ENCODE assay signal across 1 cellular context in the genomic region with DNA sequence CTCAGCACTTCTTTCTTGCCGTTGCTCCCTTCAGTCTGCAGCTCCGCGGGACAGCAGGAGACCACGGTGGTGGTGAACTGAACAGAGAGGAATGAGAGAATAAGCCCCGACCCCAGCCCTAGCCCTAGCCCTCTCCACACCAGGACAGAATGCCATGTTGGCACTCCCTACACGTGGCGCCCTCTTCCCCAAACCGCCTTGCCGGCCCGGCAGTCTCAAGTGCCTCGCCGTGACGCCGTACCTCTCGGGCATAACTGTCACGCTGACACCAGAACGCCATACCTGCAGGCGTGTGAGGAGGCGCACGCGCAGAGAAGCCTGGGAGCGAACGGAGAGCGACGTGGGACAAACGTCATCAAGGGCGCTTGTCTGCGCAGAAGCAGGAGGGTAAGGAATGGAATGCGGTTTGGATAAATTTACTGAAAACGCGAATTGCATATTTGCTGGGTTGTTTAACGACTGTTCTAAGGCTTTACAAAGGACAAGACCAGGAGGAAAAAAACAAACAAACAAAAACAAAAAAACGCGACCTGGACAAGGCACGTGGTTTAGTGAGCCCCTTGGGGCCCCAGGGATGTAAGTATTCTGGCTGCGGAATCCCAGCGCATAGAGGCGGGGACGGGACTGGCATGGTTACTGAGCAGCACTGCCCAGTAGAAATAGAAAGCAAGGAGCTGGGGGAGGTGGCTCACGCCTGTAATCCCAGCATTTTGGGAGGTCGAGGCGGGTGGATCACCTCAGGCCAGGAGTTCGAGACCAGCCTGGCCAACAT.
TF ChIP-seq lines count a peak whose summit lies in the region.

A gene with protein sequence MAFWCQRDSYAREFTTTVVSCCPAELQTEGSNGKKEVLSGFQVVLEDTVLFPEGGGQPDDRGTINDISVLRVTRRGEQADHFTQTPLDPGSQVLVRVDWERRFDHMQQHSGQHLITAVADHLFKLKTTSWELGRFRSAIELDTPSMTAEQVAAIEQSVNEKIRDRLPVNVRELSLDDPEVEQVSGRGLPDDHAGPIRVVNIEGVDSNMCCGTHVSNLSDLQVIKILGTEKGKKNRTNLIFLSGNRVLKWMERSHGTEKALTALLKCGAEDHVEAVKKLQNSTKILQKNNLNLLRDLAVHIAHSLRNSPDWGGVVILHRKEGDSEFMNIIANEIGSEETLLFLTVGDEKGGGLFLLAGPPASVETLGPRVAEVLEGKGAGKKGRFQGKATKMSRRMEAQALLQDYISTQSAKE (minus strand): TSS at position 294 of the 772 bp plus-strand sequence. CDS start 14 bp downstream, at position 280.

TF ChIP-seq in HepG2, 621 proteins besides CTCF, POLR2A, EP300 and RAD21 (continued from another document and continues in another):
- TF ChIP-seq, protein P1, sequence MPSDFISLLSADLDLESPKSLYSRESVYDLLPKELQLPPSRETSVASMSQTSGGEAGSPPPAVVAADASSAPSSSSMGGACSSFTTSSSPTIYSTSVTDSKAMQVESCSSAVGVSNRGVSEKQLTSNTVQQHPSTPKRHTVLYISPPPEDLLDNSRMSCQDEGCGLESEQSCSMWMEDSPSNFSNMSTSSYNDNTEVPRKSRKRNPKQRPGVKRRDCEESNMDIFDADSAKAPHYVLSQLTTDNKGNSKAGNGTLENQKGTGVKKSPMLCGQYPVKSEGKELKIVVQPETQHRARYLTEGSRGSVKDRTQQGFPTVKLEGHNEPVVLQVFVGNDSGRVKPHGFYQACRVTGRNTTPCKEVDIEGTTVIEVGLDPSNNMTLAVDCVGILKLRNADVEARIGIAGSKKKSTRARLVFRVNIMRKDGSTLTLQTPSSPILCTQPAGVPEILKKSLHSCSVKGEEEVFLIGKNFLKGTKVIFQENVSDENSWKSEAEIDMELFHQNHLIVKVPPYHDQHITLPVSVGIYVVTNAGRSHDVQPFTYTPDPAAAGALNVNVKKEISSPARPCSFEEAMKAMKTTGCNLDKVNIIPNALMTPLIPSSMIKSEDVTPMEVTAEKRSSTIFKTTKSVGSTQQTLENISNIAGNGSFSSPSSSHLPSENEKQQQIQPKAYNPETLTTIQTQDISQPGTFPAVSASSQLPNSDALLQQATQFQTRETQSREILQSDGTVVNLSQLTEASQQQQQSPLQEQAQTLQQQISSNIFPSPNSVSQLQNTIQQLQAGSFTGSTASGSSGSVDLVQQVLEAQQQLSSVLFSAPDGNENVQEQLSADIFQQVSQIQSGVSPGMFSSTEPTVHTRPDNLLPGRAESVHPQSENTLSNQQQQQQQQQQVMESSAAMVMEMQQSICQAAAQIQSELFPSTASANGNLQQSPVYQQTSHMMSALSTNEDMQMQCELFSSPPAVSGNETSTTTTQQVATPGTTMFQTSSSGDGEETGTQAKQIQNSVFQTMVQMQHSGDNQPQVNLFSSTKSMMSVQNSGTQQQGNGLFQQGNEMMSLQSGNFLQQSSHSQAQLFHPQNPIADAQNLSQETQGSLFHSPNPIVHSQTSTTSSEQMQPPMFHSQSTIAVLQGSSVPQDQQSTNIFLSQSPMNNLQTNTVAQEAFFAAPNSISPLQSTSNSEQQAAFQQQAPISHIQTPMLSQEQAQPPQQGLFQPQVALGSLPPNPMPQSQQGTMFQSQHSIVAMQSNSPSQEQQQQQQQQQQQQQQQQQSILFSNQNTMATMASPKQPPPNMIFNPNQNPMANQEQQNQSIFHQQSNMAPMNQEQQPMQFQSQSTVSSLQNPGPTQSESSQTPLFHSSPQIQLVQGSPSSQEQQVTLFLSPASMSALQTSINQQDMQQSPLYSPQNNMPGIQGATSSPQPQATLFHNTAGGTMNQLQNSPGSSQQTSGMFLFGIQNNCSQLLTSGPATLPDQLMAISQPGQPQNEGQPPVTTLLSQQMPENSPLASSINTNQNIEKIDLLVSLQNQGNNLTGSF (CRISPR knock-in tag; IDR thresholded peaks at IDR 0.05): no peak
- no peak for TF ChIP-seq ZMYM4 (CRISPR knock-in tag; IDR thresholded peaks at IDR 0.05)
- no peak for TF ChIP-seq UBTF (CRISPR knock-in tag; IDR thresholded peaks at IDR 0.05)
- TF ChIP-seq ZNF30 (CRISPR knock-in tag; IDR thresholded peaks at IDR 0.05): no peak
- TF ChIP-seq, protein P2, sequence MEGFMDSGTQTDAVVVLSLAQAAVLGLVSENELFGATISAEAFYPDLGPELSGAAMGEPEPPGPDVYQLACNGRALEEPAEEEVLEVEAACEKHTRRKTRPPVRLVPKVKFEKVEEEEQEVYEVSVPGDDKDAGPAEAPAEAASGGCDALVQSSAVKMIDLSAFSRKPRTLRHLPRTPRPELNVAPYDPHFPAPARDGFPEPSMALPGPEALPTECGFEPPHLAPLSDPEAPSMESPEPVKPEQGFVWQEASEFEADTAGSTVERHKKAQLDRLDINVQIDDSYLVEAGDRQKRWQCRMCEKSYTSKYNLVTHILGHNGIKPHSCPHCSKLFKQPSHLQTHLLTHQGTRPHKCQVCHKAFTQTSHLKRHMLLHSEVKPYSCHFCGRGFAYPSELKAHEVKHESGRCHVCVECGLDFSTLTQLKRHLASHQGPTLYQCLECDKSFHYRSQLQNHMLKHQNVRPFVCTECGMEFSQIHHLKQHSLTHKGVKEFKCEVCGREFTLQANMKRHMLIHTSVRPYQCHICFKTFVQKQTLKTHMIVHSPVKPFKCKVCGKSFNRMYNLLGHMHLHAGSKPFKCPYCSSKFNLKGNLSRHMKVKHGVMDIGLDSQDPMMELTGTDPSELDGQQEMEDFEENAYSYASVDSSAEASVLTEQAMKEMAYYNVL (CRISPR knock-in tag; IDR thresholded peaks at IDR 0.05; ENCODE audit: borderline replicate concordance): no peak
- TF ChIP-seq MXD4 (CRISPR knock-in tag; IDR thresholded peaks at IDR 0.05): peak; percentile 46; the same call in 1 of the 2 replicates
- 0 out of 2 replicates have a peak, but pooled peaks have one; percentile 28 for TF ChIP-seq RXRA (CRISPR knock-in tag; IDR thresholded peaks at IDR 0.05)
- 0 out of 2 replicates have a peak, but pooled peaks have one; percentile 40 for TF ChIP-seq ZNF251 (CRISPR knock-in tag; IDR thresholded peaks at IDR 0.05)
- no peak for TF ChIP-seq GABPA (IDR thresholded peaks at IDR 0.05; ENCODE audit: low read depth, low read length)
- TF ChIP-seq GABPA (CRISPR knock-in tag; IDR thresholded peaks at IDR 0.05; ENCODE audit: low read depth): 0 out of 2 replicates have a peak, but pooled peaks have one; percentile 21
- TF ChIP-seq SIN3A (IDR thresholded peaks at IDR 0.05; ENCODE audit: borderline replicate concordance, low read depth, low read length): peak; percentile 40; the same call in 1 of the 2 replicates
- TF ChIP-seq ZNF205 (CRISPR knock-in tag; IDR thresholded peaks at IDR 0.05): no peak
- TF ChIP-seq, protein P3, sequence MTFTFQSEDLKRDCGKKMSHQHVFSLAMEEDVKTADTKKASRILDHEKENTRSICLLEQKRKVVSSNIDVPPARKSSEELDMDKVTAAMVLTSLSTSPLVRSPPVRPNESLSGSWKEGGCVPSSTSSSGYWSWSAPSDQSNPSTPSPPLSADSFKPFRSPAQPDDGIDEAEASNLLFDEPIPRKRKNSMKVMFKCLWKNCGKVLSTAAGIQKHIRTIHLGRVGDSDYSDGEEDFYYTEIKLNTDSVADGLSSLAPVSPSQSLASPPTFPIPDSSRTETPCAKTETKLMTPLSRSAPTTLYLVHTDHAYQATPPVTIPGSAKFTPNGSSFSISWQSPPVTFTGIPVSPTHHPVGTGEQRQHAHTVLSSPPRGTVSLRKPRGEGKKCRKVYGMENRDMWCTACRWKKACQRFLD (CRISPR knock-in tag; IDR thresholded peaks at IDR 0.05; ENCODE audit: borderline replicate concordance): 0 out of 2 replicates have a peak, but pooled peaks have one; percentile 32
- no peak for TF ChIP-seq FOXM1 (CRISPR knock-in tag; IDR thresholded peaks at IDR 0.05)
- TF ChIP-seq ZNF891 (CRISPR knock-in tag; IDR thresholded peaks at IDR 0.05): 0 out of 2 replicates have a peak, but pooled peaks have one; percentile 37
- peak; percentile 55; the same call in 1 of the 2 replicates for TF ChIP-seq CBX5 (CRISPR knock-in tag; IDR thresholded peaks at IDR 0.05; ENCODE audit: borderline replicate concordance)
- peak; percentile 49 for TF ChIP-seq TEAD3 (CRISPR knock-in tag; optimal IDR thresholded peaks at IDR 0.05; ENCODE audit: borderline replicate concordance)
- peak; percentile 81 for TF ChIP-seq HDAC1 (CRISPR knock-in tag; IDR thresholded peaks at IDR 0.05)
- TF ChIP-seq, protein P4, sequence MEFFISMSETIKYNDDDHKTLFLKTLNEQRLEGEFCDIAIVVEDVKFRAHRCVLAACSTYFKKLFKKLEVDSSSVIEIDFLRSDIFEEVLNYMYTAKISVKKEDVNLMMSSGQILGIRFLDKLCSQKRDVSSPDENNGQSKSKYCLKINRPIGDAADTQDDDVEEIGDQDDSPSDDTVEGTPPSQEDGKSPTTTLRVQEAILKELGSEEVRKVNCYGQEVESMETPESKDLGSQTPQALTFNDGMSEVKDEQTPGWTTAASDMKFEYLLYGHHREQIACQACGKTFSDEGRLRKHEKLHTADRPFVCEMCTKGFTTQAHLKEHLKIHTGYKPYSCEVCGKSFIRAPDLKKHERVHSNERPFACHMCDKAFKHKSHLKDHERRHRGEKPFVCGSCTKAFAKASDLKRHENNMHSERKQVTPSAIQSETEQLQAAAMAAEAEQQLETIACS (CRISPR knock-in tag; IDR thresholded peaks at IDR 0.05): no peak
- no peak for TF ChIP-seq CBX2 (IDR thresholded peaks at IDR 0.05; ENCODE audit: low read depth, low read length)
- TF ChIP-seq CBX2 (CRISPR knock-in tag; IDR thresholded peaks at IDR 0.05; ENCODE audit: low read depth): no peak
- peak; percentile 73 for TF ChIP-seq KDM2A (CRISPR knock-in tag; IDR thresholded peaks at IDR 0.05; ENCODE audit: borderline replicate concordance, low read depth)
- TF ChIP-seq SOX13 (IDR thresholded peaks at IDR 0.05): no peak
- TF ChIP-seq SOX13 (CRISPR knock-in tag; conservative IDR thresholded peaks at IDR 0.05 in 1 of 2, IDR thresholded peaks at IDR 0.05 in 1 of 2): no peak
- no peak for TF ChIP-seq RELA (CRISPR knock-in tag; IDR thresholded peaks at IDR 0.05)
- TF ChIP-seq ARID4A (CRISPR knock-in tag; IDR thresholded peaks at IDR 0.05; ENCODE audit: borderline replicate concordance): peak; percentile 77
- TF ChIP-seq BCL6 (CRISPR knock-in tag; IDR thresholded peaks at IDR 0.05): peak; percentile 20; the same call in 1 of the 2 replicates
- TF ChIP-seq GLMP (CRISPR knock-in tag; IDR thresholded peaks at IDR 0.05; ENCODE audit: borderline replicate concordance): no peak
- TF ChIP-seq, protein P5, sequence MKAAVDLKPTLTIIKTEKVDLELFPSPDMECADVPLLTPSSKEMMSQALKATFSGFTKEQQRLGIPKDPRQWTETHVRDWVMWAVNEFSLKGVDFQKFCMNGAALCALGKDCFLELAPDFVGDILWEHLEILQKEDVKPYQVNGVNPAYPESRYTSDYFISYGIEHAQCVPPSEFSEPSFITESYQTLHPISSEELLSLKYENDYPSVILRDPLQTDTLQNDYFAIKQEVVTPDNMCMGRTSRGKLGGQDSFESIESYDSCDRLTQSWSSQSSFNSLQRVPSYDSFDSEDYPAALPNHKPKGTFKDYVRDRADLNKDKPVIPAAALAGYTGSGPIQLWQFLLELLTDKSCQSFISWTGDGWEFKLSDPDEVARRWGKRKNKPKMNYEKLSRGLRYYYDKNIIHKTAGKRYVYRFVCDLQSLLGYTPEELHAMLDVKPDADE (CRISPR knock-in tag; IDR thresholded peaks at IDR 0.05): no peak
- TF ChIP-seq KMT2A (CRISPR knock-in tag; IDR thresholded peaks at IDR 0.05): peak; percentile 78
